16 cellular contexts compared by ENCODE assay signal in genomic region chr9:14485366-14485765, GRCh38.
"Had no signal": no experiment of that assay in that cellular context is flagged by ENCODE, and none has a peak within 500 bp of the region (broad histone marks: within the 10 kb centered on the region; RNA-seq: fewer than 3 reads in every experiment).

No MANE protein-coding gene starts in this region.

- H3K27ac ChIP-seq: esophagus squamous epithelium, heart left ventricle, left ventricle myocardium inferior, prostate gland had no signal

- H3K4me3 ChIP-seq: esophagus squamous epithelium, heart left ventricle, left ventricle myocardium inferior, prostate gland had no signal

- DNase-seq: activated CD4-positive, alpha-beta T cell treated with anti-CD3 and anti-CD28 coated beads, Interleukin-2, amount 10 ng/mL, durations not matched to agents 7 days and 5 days; activated CD4-positive, CD25-positive, alpha-beta regulatory T cell; activated CD8-positive, alpha-beta memory T cell treated with anti-CD3 and anti-CD28 coated beads for 24 hours; activated naive CD4-positive, alpha-beta T cell treated with anti-CD3 and anti-CD28 coated beads for 36 hours; cerebellar nuclear complex; endodermal cell; esophagus squamous epithelium; heart left ventricle; left ventricle myocardium inferior; nephron progenitor cell; stimulated activated CD4-positive, alpha-beta T cell treated with anti-CD3 and anti-CD28 coated beads, Interleukin-2, amount 100 ng/mL, for 24 hours; stimulated activated naive CD4-positive, alpha-beta T cell; substantia nigra had no signal

- H3K4me1 Mint-ChIP-seq: activated CD4-positive, alpha-beta T cell treated with anti-CD3 and anti-CD28 coated beads, Interleukin-2, amount 10 ng/mL, durations not matched to agents 7 days and 5 days; nephron progenitor cell had no signal

- H3K27me3 Mint-ChIP-seq: type B pancreatic cell had no signal

- H3K9me3 Mint-ChIP-seq: activated CD4-positive, alpha-beta T cell treated with anti-CD3 and anti-CD28 coated beads, Interleukin-2, amount 10 ng/mL, durations not matched to agents 7 days and 5 days; activated naive CD4-positive, alpha-beta T cell treated with anti-CD3 and anti-CD28 coated beads for 36 hours; endodermal cell; T-helper 1 cell treated with Interleukin-12 subunit alpha and Interleukin-12 subunit beta and Interleukin-4 antibody, amounts not matched to agents 30 μg/mL and 1 μg/mL, for 36 hours had no signal

- H3K4me3 Mint-ChIP-seq: activated CD4-positive, alpha-beta T cell treated with anti-CD3 and anti-CD28 coated beads, Interleukin-2, amount 10 ng/mL, durations not matched to agents 7 days and 5 days; activated naive CD4-positive, alpha-beta T cell treated with anti-CD3 and anti-CD28 coated beads for 36 hours; endodermal cell; nephron progenitor cell; T-helper 1 cell treated with Interleukin-12 subunit alpha and Interleukin-12 subunit beta and Interleukin-4 antibody, amounts not matched to agents 30 μg/mL and 1 μg/mL, for 36 hours; type B pancreatic cell had no signal

- H3K36me3 ChIP-seq: esophagus squamous epithelium, heart left ventricle, left ventricle myocardium inferior, prostate gland had no signal

- H3K4me1 ChIP-seq: esophagus squamous epithelium, heart left ventricle, left ventricle myocardium inferior, prostate gland had no signal

- H3K36me3 Mint-ChIP-seq: type B pancreatic cell had no signal

- H3K9me3 ChIP-seq: esophagus squamous epithelium, prostate gland had no signal

- H3K27ac Mint-ChIP-seq: activated CD4-positive, alpha-beta T cell treated with anti-CD3 and anti-CD28 coated beads, Interleukin-2, amount 10 ng/mL, durations not matched to agents 7 days and 5 days; activated naive CD4-positive, alpha-beta T cell treated with anti-CD3 and anti-CD28 coated beads for 36 hours; endodermal cell; nephron progenitor cell; T-helper 1 cell treated with Interleukin-12 subunit alpha and Interleukin-12 subunit beta and Interleukin-4 antibody, amounts not matched to agents 30 μg/mL and 1 μg/mL, for 36 hours; type B pancreatic cell had no signal

- H3K27me3 ChIP-seq: esophagus squamous epithelium, heart left ventricle had no signal
